In the genomic region with DNA sequence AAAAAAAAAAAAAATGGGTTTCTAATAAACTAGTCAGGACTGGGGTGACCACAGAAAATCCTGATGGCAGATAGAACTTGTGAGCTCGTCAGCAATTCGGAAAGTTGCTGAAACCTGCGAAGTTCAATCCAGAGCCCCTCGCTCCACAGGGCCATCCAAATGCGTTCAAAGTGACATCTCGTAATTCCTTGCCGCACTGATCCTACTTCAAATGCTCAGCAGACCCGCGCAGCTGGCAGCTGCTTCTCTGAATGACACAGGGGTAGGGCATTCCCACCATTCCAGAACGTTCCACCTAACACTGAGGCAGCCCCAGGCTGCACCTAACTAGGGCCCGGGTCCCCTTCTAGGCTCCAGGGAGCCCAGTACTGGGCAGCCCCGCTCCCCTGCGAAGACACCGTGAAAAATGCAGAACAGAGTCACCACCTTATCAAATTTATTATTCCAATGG, we compare ENCODE assay signal across 10 cellular contexts. TPM values are rescaled to one million over a fixed set of nuclear protein-coding genes. Genes with fewer than 3 reads are reported as not detected.
DNase-seq lines count a peak whose midpoint lies in the region; ATAC-seq and TF ChIP-seq lines count a peak whose summit lies in the region.
"Had no signal": no experiment of that assay in that cellular context is flagged by ENCODE, and none has a peak within 500 bp of the region (broad histone marks: within the 10 kb centered on the region; RNA-seq: fewer than 3 reads in every experiment).

No MANE protein-coding gene starts in this region.

- DNase-seq in activated naive CD4-positive, alpha-beta T cell treated with anti-CD3 and anti-CD28 coated beads, Interleukin-2, amount 10 ng/mL, durations not matched to agents 7 days and 5 days = no peak
- no peak for DNase-seq in WTC11 (ENCODE audit: low spot score)
- DNase-seq in gastrocnemius medialis = peak in 1 of 2 donors; percentile 21
- no peak for DNase-seq in glomerular visceral epithelial cell (ENCODE audit: extremely low spot score)
- DNase-seq: erythroblast, GF-D8, NCI-H146 had no signal

- H3K36me3 ChIP-seq in gastrocnemius medialis = peaks cover 0 to 57% of the 10 kb centered on the region in 2 donors

- no peaks in the 10 kb centered on the region for H3K9me3 ChIP-seq in gastrocnemius medialis
- H3K9me3 ChIP-seq: body of pancreas had no signal

- peak overlapping the region; percentile 38 for H3K27ac Mint-ChIP-seq in activated naive CD4-positive, alpha-beta T cell treated with anti-CD3 and anti-CD28 coated beads, Interleukin-2, amount 50 U/mL, for 24 hours
- H3K27ac Mint-ChIP-seq in activated naive CD4-positive, alpha-beta T cell treated with anti-CD3 and anti-CD28 coated beads, Interleukin-2, amount 10 ng/mL, durations not matched to agents 7 days and 5 days = no peak overlapping the region
- H3K27ac Mint-ChIP-seq in WTC11 = peak overlapping the region; percentile 60

- no peaks in the 10 kb centered on the region for H3K27me3 Mint-ChIP-seq in activated naive CD4-positive, alpha-beta T cell treated with anti-CD3 and anti-CD28 coated beads, Interleukin-2, amount 50 U/mL, for 24 hours
- H3K27me3 Mint-ChIP-seq in activated naive CD4-positive, alpha-beta T cell treated with anti-CD3 and anti-CD28 coated beads, Interleukin-2, amount 10 ng/mL, durations not matched to agents 7 days and 5 days = no peaks in the 10 kb centered on the region
- no peaks in the 10 kb centered on the region for H3K27me3 Mint-ChIP-seq in WTC11 (ENCODE audit: low read depth)

- H3K4me3 ChIP-seq in gastrocnemius medialis = no peak overlapping the region
- H3K4me3 ChIP-seq: body of pancreas had no signal

- peaks cover 3% of the 10 kb centered on the region in 2 donors for H3K4me1 ChIP-seq in gastrocnemius medialis

- intact Hi-C loops in gastrocnemius medialis (cut with DNase I; ENCODE audit: low total_unique reads) = loop anchor here (10.0 kb wide), 1 partner anchor 1811 kb away; a partner anchor contains a TSS

- H3K4me3 Mint-ChIP-seq in activated naive CD4-positive, alpha-beta T cell treated with anti-CD3 and anti-CD28 coated beads, Interleukin-2, amount 50 U/mL, for 24 hours = no peak overlapping the region
- H3K4me3 Mint-ChIP-seq in activated naive CD4-positive, alpha-beta T cell treated with anti-CD3 and anti-CD28 coated beads, Interleukin-2, amount 10 ng/mL, durations not matched to agents 7 days and 5 days = no peak overlapping the region
- H3K4me3 Mint-ChIP-seq in WTC11 = no peak overlapping the region

- TF ChIP-seq CTCF in WTC11 (IDR thresholded peaks at IDR 0.05) (no peak), gastrocnemius medialis (IDR thresholded peaks at IDR 0.05 in 4 of 5, conservative IDR thresholded peaks at IDR 0.05 in 1 of 5) (no peak)

- TF ChIP-seq POLR2A in gastrocnemius medialis (IDR thresholded peaks at IDR 0.05) = no peak

- peak overlapping the region; percentile 36 to 73 (median 69) for H3K27ac ChIP-seq in gastrocnemius medialis
- H3K27ac ChIP-seq: body of pancreas had no signal

- ATAC-seq in WTC11 = no peak
- no peak for ATAC-seq in gastrocnemius medialis
- no peak for ATAC-seq in HG03460 (IDR thresholded peaks at IDR 0.05; ENCODE audit: unreplicated experiment)
- ATAC-seq: body of pancreas had no signal

- no peaks in the 10 kb centered on the region for H3K27me3 ChIP-seq in gastrocnemius medialis
- H3K27me3 ChIP-seq: body of pancreas had no signal

- CTCF ChIA-PET in activated naive CD4-positive, alpha-beta T cell treated with anti-CD3 and anti-CD28 coated beads, Interleukin-2, amount 10 ng/mL, durations not matched to agents 7 days and 5 days (lab: Charles Lee) = no interaction called here
- CTCF ChIA-PET in WTC11 (lab: Charles Lee) = interaction anchor here (0.7 kb wide), 1 partner anchor 164 kb away, joined by 3 read pairs; no protein-coding TSS in a partner anchor

- in situ Hi-C loops in gastrocnemius medialis (cut with MboI; ENCODE audit: low sequenced_read_pairs in 4 of 4) = no loop called here

- POLR2A ChIA-PET in WTC11 (lab: Charles Lee) = interaction anchor here (0.7 to 1.2 kb wide), 4 partner anchors 10 to 1205 kb away, joined by 3 to 7 read pairs (median 4); no protein-coding TSS in a partner anchor

- peaks cover 14% of the 10 kb centered on the region for H3K4me1 Mint-ChIP-seq in activated naive CD4-positive, alpha-beta T cell treated with anti-CD3 and anti-CD28 coated beads, Interleukin-2, amount 50 U/mL, for 24 hours
- H3K4me1 Mint-ChIP-seq in activated naive CD4-positive, alpha-beta T cell treated with anti-CD3 and anti-CD28 coated beads, Interleukin-2, amount 10 ng/mL, durations not matched to agents 7 days and 5 days = peaks cover 14% of the 10 kb centered on the region
- peaks cover 6% of the 10 kb centered on the region for H3K4me1 Mint-ChIP-seq in WTC11

- H3K36me3 Mint-ChIP-seq in activated naive CD4-positive, alpha-beta T cell treated with anti-CD3 and anti-CD28 coated beads, Interleukin-2, amount 50 U/mL, for 24 hours = peaks cover 5% of the 10 kb centered on the region
- peaks cover 32% of the 10 kb centered on the region for H3K36me3 Mint-ChIP-seq in activated naive CD4-positive, alpha-beta T cell treated with anti-CD3 and anti-CD28 coated beads, Interleukin-2, amount 10 ng/mL, durations not matched to agents 7 days and 5 days
- H3K36me3 Mint-ChIP-seq in WTC11 = peaks cover 50% of the 10 kb centered on the region

- H3K9me3 Mint-ChIP-seq in activated naive CD4-positive, alpha-beta T cell treated with anti-CD3 and anti-CD28 coated beads, Interleukin-2, amount 50 U/mL, for 24 hours = no peaks in the 10 kb centered on the region
- H3K9me3 Mint-ChIP-seq in activated naive CD4-positive, alpha-beta T cell treated with anti-CD3 and anti-CD28 coated beads, Interleukin-2, amount 10 ng/mL, durations not matched to agents 7 days and 5 days = no peaks in the 10 kb centered on the region
- no peaks in the 10 kb centered on the region for H3K9me3 Mint-ChIP-seq in WTC11

TF ChIP-seq in WTC11, 78 proteins besides CTCF, POLR2A, EP300 and RAD21 (continues in another document):
- TF ChIP-seq, protein P1, sequence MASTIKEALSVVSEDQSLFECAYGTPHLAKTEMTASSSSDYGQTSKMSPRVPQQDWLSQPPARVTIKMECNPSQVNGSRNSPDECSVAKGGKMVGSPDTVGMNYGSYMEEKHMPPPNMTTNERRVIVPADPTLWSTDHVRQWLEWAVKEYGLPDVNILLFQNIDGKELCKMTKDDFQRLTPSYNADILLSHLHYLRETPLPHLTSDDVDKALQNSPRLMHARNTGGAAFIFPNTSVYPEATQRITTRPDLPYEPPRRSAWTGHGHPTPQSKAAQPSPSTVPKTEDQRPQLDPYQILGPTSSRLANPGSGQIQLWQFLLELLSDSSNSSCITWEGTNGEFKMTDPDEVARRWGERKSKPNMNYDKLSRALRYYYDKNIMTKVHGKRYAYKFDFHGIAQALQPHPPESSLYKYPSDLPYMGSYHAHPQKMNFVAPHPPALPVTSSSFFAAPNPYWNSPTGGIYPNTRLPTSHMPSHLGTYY (CRISPR knock-in tag; IDR thresholded peaks at IDR 0.05) = peak; percentile 69; the same call in 1 of the 2 replicates
- TF ChIP-seq, protein P2, sequence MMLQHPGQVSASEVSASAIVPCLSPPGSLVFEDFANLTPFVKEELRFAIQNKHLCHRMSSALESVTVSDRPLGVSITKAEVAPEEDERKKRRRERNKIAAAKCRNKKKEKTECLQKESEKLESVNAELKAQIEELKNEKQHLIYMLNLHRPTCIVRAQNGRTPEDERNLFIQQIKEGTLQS (CRISPR knock-in tag; conservative IDR thresholded peaks at IDR 0.05) = no peak
- no peak for TF ChIP-seq ZNF219 (CRISPR knock-in tag; IDR thresholded peaks at IDR 0.05; ENCODE audit: borderline replicate concordance)
- TF ChIP-seq, protein P3, sequence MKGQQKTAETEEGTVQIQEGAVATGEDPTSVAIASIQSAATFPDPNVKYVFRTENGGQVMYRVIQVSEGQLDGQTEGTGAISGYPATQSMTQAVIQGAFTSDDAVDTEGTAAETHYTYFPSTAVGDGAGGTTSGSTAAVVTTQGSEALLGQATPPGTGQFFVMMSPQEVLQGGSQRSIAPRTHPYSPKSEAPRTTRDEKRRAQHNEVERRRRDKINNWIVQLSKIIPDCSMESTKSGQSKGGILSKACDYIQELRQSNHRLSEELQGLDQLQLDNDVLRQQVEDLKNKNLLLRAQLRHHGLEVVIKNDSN (CRISPR knock-in tag; IDR thresholded peaks at IDR 0.05) = no peak
- TF ChIP-seq EMX1 (CRISPR knock-in tag; IDR thresholded peaks at IDR 0.05) = peak; percentile 53; the same call in 1 of the 2 replicates
- TF ChIP-seq ZNF423 (CRISPR knock-in tag; IDR thresholded peaks at IDR 0.05) = no peak
- TF ChIP-seq GABPB1 (CRISPR knock-in tag; IDR thresholded peaks at IDR 0.05) = no peak
- TF ChIP-seq RORB (CRISPR knock-in tag; IDR thresholded peaks at IDR 0.05) = peak; percentile 13; the same call in 1 of the 2 replicates
- TF ChIP-seq, protein P4, sequence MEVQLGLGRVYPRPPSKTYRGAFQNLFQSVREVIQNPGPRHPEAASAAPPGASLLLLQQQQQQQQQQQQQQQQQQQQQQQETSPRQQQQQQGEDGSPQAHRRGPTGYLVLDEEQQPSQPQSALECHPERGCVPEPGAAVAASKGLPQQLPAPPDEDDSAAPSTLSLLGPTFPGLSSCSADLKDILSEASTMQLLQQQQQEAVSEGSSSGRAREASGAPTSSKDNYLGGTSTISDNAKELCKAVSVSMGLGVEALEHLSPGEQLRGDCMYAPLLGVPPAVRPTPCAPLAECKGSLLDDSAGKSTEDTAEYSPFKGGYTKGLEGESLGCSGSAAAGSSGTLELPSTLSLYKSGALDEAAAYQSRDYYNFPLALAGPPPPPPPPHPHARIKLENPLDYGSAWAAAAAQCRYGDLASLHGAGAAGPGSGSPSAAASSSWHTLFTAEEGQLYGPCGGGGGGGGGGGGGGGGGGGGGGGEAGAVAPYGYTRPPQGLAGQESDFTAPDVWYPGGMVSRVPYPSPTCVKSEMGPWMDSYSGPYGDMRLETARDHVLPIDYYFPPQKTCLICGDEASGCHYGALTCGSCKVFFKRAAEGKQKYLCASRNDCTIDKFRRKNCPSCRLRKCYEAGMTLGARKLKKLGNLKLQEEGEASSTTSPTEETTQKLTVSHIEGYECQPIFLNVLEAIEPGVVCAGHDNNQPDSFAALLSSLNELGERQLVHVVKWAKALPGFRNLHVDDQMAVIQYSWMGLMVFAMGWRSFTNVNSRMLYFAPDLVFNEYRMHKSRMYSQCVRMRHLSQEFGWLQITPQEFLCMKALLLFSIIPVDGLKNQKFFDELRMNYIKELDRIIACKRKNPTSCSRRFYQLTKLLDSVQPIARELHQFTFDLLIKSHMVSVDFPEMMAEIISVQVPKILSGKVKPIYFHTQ (CRISPR knock-in tag; IDR thresholded peaks at IDR 0.05) = peak; percentile 87

RNA-seq across cellular contexts. Expression of a gene that starts 4.8 kb away (rescaled TPM):
- 61.5 to 73.5 TPM (median 68.4 TPM) in 3 replicates for total RNA-seq in WTC11 (2021)
- total RNA-seq in gastrocnemius medialis = 100 to 1,000 TPM in 3 of 4 donors, 10 to 100 TPM in 1; 61.3 to 135 (median 115) TPM

RNA-seq across cellular contexts. Expression of a gene that starts 9.6 kb away (rescaled TPM):
- total RNA-seq in WTC11 (2021) (3,572 to 3,864 TPM (median 3,852 TPM) in 3 replicates), gastrocnemius medialis (1,000 to 10,000 TPM; 1,701 to 2,714 (median 2,440) TPM)

RNA-seq across cellular contexts. Expression of a gene that starts 31.9 kb away (rescaled TPM):
- total RNA-seq in WTC11 (2021) (45.5 to 46.0 TPM (median 45.9 TPM) in 3 replicates), gastrocnemius medialis (10 to 100 TPM; 15.5 to 20.0 (median 17.5) TPM)

RNA-seq across cellular contexts. Expression of a gene that starts 42.8 kb away (rescaled TPM):
- total RNA-seq in WTC11 (2021) = 50.4 to 61.9 TPM (median 51.1 TPM) in 3 replicates
- 100 to 1,000 TPM in 2 of 4 donors, 10 to 100 TPM in 2; 46.3 to 168 (median 106) TPM for total RNA-seq in gastrocnemius medialis
- total RNA-seq: body of pancreas had no signal
